In genomic region chr2:42959148-42959992, GRCh38 we compare ENCODE assay signal across 10 cellular contexts.
DNase-seq lines count a peak whose midpoint lies in the region; ATAC-seq and TF ChIP-seq lines count a peak whose summit lies in the region.
"Had no signal": no experiment of that assay in that cellular context is flagged by ENCODE, and none has a peak within 500 bp of the region (broad histone marks: within the 10 kb centered on the region; RNA-seq: fewer than 3 reads in every experiment).

No MANE protein-coding gene starts in this region.

- WGBS in heart left ventricle, 4 donors: 42 to 68% (median 53%) methylated on average over 9 of the region's 9 CpGs

- no peak for TF ChIP-seq POLR2A in heart left ventricle (IDR thresholded peaks at IDR 0.05)

- H3K27ac ChIP-seq in heart left ventricle (peak overlapping the region; percentile 70 to 91 (median 85)), rectal smooth muscle tissue (ENCODE audit: low read depth, low read length) (peak overlapping the region; percentile 37)

- no peaks in the 10 kb centered on the region for H3K9me3 ChIP-seq in heart left ventricle

- POLR2A ChIA-PET in BJ (lab: Charles Lee): no interaction called here

- intact Hi-C loops in heart left ventricle (cut with DNase I): no loop called here

- H3K9ac ChIP-seq in rectal smooth muscle tissue (ENCODE audit: low read length): no peak overlapping the region

- H3K4me3 ChIP-seq in BJ (ENCODE audit: low read depth, low read length): no peak overlapping the region
- no peak overlapping the region for H3K4me3 ChIP-seq in heart left ventricle
- H3K4me3 ChIP-seq in rectal smooth muscle tissue (ENCODE audit: low read length): no peak overlapping the region

- H3K36me3 ChIP-seq in BJ (ENCODE audit: control insufficient read depth, insufficient read depth, low read length) (no peaks in the 10 kb centered on the region), heart left ventricle (no peaks in the 10 kb centered on the region), rectal smooth muscle tissue (ENCODE audit: control insufficient read depth, insufficient read depth, low read length) (no peaks in the 10 kb centered on the region)

- ATAC-seq in heart left ventricle: peak; percentile 56 to 76 (median 60)
- ATAC-seq in GM21825 (IDR thresholded peaks at IDR 0.05; ENCODE audit: unreplicated experiment): no peak
- ATAC-seq: activated CD8-positive, alpha-beta T cell treated with anti-CD3 and anti-CD28 coated beads, Interleukin-2, amount 10 ng/mL, durations not matched to agents 7 days and 5 days; Panc1 had no signal

- DNase-seq in BJ (ENCODE audit: low read depth): no peak
- DNase-seq in SIG-M5 (lab: John Stamatoyannopoulos, UW): peak; percentile 83
- peak in 4 of 5 donors; percentile 53 to 74 (median 66) for DNase-seq in heart left ventricle
- no peak for DNase-seq in NCI-H2196 (lab: John Stamatoyannopoulos, UW; ENCODE audit: unreplicated experiment)
- DNase-seq in cerebellar nuclear complex (lab: John Stamatoyannopoulos, UW): no peak
- DNase-seq in OCI-M2 (lab: John Stamatoyannopoulos, UW; ENCODE audit: unreplicated experiment): no peak
- DNase-seq: activated CD8-positive, alpha-beta T cell treated with anti-CD3 and anti-CD28 coated beads, Interleukin-2, amount 10 ng/mL, durations not matched to agents 7 days and 5 days had no signal

- H3K27me3 ChIP-seq in BJ (ENCODE audit: control insufficient read depth, insufficient read depth, low read length) (no peaks in the 10 kb centered on the region), heart left ventricle (no peaks in the 10 kb centered on the region), rectal smooth muscle tissue (ENCODE audit: control insufficient read depth, insufficient read depth, low read length) (no peaks in the 10 kb centered on the region)

- TF ChIP-seq CTCF in BJ (IDR thresholded peaks at IDR 0.05; ENCODE audit: insufficient read depth, low read depth, low read length) (0 out of 2 replicates have a peak, but pooled peaks have one; percentile 4), heart left ventricle (IDR thresholded peaks at IDR 0.05) (no peak)

- peaks cover 2 to 77% (median 59%) of the 10 kb centered on the region in 12 donors for H3K4me1 ChIP-seq in heart left ventricle
- peaks cover 22% of the 10 kb centered on the region for H3K4me1 ChIP-seq in rectal smooth muscle tissue (ENCODE audit: control insufficient read depth, insufficient read depth, low read length)

- CTCF ChIA-PET in BJ (lab: Yijun Ruan, JAX): interaction anchor here (1.3 kb wide), 1 partner anchor 12 kb away, joined by 4 read pairs; no protein-coding TSS in a partner anchor

Comparison
In these comparisons a context has a peak if more than half of its experiments do, and no peak if none do; other contexts are left out.
1. DNase-seq: peak in SIG-M5 (single experiment) and heart left ventricle (4 of 5); none in BJ (single experiment), NCI-H2196 (single experiment), cerebellar nuclear complex (0 of 2) and OCI-M2 (single experiment).